1 cellular context compared by ENCODE assay signal in the genomic region with DNA sequence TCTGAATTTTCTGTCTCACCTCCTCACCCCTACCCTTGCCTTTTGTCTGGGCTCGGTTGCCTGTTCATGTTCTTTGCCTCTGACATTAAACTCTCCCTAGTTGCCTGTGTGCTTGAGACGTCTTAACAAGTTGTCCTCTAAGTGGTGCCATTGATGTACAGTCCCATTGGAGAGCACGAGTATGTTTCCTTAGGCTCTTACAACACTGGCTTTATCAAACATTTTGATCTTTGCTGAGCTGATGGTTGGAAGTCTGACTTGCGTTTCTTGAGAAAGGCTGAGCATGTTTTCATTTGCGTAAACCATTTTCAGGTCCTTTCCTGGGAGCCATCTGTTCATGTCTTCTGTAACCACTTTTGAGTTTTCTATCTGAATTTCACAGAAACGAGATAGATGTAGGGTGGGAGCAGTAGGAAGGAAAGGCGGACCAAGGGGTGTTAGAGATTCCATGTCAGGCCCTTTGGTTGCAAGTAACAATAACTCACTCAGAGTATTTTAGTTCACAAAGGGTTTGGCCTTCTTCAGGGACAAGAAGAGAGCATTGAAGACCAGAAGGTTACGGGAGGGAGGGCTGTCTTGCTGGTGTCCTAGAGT.
A peak's percentile ranks its signal among the peaks of the same experiment; 100 is the strongest.
TF ChIP-seq lines count a peak whose summit lies in the region.

No MANE protein-coding gene starts in this region.

TF ChIP-seq in K562, 482 proteins besides CTCF, POLR2A, EP300 and RAD21 (continued from another document and continues in another):
- TF ChIP-seq, protein P1, sequence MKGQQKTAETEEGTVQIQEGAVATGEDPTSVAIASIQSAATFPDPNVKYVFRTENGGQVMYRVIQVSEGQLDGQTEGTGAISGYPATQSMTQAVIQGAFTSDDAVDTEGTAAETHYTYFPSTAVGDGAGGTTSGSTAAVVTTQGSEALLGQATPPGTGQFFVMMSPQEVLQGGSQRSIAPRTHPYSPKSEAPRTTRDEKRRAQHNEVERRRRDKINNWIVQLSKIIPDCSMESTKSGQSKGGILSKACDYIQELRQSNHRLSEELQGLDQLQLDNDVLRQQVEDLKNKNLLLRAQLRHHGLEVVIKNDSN (CRISPR knock-in tag; IDR thresholded peaks at IDR 0.05), result no peak
- TF ChIP-seq SLC30A9 (CRISPR knock-in tag; IDR thresholded peaks at IDR 0.05), result no peak
- no peak for TF ChIP-seq KAT8 (IDR thresholded peaks at IDR 0.05; ENCODE audit: low read depth)
- TF ChIP-seq, protein P2, sequence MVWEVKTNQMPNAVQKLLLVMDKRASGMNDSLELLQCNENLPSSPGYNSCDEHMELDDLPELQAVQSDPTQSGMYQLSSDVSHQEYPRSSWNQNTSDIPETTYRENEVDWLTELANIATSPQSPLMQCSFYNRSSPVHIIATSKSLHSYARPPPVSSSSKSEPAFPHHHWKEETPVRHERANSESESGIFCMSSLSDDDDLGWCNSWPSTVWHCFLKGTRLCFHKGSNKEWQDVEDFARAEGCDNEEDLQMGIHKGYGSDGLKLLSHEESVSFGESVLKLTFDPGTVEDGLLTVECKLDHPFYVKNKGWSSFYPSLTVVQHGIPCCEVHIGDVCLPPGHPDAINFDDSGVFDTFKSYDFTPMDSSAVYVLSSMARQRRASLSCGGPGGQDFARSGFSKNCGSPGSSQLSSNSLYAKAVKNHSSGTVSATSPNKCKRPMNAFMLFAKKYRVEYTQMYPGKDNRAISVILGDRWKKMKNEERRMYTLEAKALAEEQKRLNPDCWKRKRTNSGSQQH (CRISPR knock-in tag; IDR thresholded peaks at IDR 0.05), result no peak
- no peak for TF ChIP-seq ZNF707 (CRISPR knock-in tag; conservative IDR thresholded peaks at IDR 0.05)
- TF ChIP-seq, protein P3, sequence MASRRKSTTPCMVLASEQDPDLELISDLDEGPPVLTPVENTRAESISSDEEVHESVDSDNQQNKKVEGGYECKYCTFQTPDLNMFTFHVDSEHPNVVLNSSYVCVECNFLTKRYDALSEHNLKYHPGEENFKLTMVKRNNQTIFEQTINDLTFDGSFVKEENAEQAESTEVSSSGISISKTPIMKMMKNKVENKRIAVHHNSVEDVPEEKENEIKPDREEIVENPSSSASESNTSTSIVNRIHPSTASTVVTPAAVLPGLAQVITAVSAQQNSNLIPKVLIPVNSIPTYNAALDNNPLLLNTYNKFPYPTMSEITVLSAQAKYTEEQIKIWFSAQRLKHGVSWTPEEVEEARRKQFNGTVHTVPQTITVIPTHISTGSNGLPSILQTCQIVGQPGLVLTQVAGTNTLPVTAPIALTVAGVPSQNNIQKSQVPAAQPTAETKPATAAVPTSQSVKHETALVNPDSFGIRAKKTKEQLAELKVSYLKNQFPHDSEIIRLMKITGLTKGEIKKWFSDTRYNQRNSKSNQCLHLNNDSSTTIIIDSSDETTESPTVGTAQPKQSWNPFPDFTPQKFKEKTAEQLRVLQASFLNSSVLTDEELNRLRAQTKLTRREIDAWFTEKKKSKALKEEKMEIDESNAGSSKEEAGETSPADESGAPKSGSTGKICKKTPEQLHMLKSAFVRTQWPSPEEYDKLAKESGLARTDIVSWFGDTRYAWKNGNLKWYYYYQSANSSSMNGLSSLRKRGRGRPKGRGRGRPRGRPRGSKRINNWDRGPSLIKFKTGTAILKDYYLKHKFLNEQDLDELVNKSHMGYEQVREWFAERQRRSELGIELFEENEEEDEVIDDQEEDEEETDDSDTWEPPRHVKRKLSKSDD (conservative IDR thresholded peaks at IDR 0.05; ENCODE audit: low read length), result no peak
- TF ChIP-seq TRIM24 (IDR thresholded peaks at IDR 0.05), result peak in 1 of 2 experiments; percentile 42; a peak in 1 of 4 replicates
- peak; percentile 79 for TF ChIP-seq C11orf30 (IDR thresholded peaks at IDR 0.05; ENCODE audit: low read depth)
- no peak for TF ChIP-seq SRSF1 (IDR thresholded peaks at IDR 0.05; ENCODE audit: low read depth, low read length)
- TF ChIP-seq ZNF239 (CRISPR knock-in tag; IDR thresholded peaks at IDR 0.05), result peak; percentile 88
- TF ChIP-seq, protein P4, sequence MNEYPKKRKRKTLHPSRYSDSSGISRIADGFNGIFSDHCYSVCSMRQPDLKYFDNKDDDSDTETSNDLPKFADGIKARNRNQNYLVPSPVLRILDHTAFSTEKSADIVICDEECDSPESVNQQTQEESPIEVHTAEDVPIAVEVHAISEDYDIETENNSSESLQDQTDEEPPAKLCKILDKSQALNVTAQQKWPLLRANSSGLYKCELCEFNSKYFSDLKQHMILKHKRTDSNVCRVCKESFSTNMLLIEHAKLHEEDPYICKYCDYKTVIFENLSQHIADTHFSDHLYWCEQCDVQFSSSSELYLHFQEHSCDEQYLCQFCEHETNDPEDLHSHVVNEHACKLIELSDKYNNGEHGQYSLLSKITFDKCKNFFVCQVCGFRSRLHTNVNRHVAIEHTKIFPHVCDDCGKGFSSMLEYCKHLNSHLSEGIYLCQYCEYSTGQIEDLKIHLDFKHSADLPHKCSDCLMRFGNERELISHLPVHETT (CRISPR knock-in tag; conservative IDR thresholded peaks at IDR 0.05 in 1 of 2, IDR thresholded peaks at IDR 0.05 in 1 of 2), result peak in 1 of 2 experiments; percentile 54; a peak in 1 of 4 replicates
- peak; percentile 64 to 73; a peak in 2 of 4 replicates for TF ChIP-seq FOXK2 (conservative IDR thresholded peaks at IDR 0.05 in 1 of 2, IDR thresholded peaks at IDR 0.05 in 1 of 2; ENCODE audit: low read depth in 2 of 2)
- TF ChIP-seq, protein P5, sequence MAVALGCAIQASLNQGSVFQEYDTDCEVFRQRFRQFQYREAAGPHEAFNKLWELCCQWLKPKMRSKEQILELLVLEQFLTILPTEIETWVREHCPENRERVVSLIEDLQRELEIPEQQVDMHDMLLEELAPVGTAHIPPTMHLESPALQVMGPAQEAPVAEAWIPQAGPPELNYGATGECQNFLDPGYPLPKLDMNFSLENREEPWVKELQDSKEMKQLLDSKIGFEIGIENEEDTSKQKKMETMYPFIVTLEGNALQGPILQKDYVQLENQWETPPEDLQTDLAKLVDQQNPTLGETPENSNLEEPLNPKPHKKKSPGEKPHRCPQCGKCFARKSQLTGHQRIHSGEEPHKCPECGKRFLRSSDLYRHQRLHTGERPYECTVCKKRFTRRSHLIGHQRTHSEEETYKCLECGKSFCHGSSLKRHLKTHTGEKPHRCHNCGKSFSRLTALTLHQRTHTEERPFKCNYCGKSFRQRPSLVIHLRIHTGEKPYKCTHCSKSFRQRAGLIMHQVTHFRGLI (CRISPR knock-in tag; IDR thresholded peaks at IDR 0.05), result no peak
- TF ChIP-seq, protein P6, sequence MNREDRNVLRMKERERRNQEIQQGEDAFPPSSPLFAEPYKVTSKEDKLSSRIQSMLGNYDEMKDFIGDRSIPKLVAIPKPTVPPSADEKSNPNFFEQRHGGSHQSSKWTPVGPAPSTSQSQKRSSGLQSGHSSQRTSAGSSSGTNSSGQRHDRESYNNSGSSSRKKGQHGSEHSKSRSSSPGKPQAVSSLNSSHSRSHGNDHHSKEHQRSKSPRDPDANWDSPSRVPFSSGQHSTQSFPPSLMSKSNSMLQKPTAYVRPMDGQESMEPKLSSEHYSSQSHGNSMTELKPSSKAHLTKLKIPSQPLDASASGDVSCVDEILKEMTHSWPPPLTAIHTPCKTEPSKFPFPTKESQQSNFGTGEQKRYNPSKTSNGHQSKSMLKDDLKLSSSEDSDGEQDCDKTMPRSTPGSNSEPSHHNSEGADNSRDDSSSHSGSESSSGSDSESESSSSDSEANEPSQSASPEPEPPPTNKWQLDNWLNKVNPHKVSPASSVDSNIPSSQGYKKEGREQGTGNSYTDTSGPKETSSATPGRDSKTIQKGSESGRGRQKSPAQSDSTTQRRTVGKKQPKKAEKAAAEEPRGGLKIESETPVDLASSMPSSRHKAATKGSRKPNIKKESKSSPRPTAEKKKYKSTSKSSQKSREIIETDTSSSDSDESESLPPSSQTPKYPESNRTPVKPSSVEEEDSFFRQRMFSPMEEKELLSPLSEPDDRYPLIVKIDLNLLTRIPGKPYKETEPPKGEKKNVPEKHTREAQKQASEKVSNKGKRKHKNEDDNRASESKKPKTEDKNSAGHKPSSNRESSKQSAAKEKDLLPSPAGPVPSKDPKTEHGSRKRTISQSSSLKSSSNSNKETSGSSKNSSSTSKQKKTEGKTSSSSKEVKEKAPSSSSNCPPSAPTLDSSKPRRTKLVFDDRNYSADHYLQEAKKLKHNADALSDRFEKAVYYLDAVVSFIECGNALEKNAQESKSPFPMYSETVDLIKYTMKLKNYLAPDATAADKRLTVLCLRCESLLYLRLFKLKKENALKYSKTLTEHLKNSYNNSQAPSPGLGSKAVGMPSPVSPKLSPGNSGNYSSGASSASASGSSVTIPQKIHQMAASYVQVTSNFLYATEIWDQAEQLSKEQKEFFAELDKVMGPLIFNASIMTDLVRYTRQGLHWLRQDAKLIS (CRISPR knock-in tag; IDR thresholded peaks at IDR 0.05), result no peak
- no peak; the same call in 1 of the 2 replicates for TF ChIP-seq ESRRA (IDR thresholded peaks at IDR 0.05; ENCODE audit: borderline replicate concordance, low read depth)
- no peak for TF ChIP-seq ZBTB8A (IDR thresholded peaks at IDR 0.05; ENCODE audit: partially characterized antibody)
- no peak for TF ChIP-seq RUNX1 (IDR thresholded peaks at IDR 0.05; ENCODE audit: low read depth)
- TF ChIP-seq DPF2 (IDR thresholded peaks at IDR 0.05), result peak; percentile 56; the same call in 1 of the 2 replicates
- no peak for TF ChIP-seq U2AF1 (optimal IDR thresholded peaks at IDR 0.05; ENCODE audit: low read depth, low read length)
- peak; percentile 83 for TF ChIP-seq MAFG (tag; conservative IDR thresholded peaks at IDR 0.05)
- TF ChIP-seq ZNF354B (CRISPR knock-in tag; IDR thresholded peaks at IDR 0.05), result no peak
- no peak for TF ChIP-seq RAD51 (IDR thresholded peaks at IDR 0.05; ENCODE audit: borderline replicate concordance, low read depth)
- TF ChIP-seq KLF10 (CRISPR knock-in tag; IDR thresholded peaks at IDR 0.05), result no peak
- TF ChIP-seq ZNF785 (CRISPR knock-in tag; IDR thresholded peaks at IDR 0.05), result no peak
- no peak for TF ChIP-seq MCM3 (IDR thresholded peaks at IDR 0.05)
- TF ChIP-seq BHLHE40 (IDR thresholded peaks at IDR 0.05; ENCODE audit: low read length), result peak; percentile 47; the same call in 1 of the 2 replicates
- no peak for TF ChIP-seq NCOA2 (IDR thresholded peaks at IDR 0.05; ENCODE audit: partially characterized antibody in 2 of 2)
- no peak for TF ChIP-seq ELF2 (CRISPR knock-in tag; IDR thresholded peaks at IDR 0.05)
- no peak for TF ChIP-seq ZNF57 (CRISPR knock-in tag; IDR thresholded peaks at IDR 0.05)
- TF ChIP-seq, protein P7, sequence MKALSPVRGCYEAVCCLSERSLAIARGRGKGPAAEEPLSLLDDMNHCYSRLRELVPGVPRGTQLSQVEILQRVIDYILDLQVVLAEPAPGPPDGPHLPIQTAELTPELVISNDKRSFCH (CRISPR knock-in tag; IDR thresholded peaks at IDR 0.05), result no peak
- TF ChIP-seq, protein P7 (tag; IDR thresholded peaks at IDR 0.05), result no peak
- no peak for TF ChIP-seq SP1 (CRISPR knock-in tag; IDR thresholded peaks at IDR 0.05)
- TF ChIP-seq ZNF184 (CRISPR knock-in tag; IDR thresholded peaks at IDR 0.05), result no peak
- TF ChIP-seq, protein P8, sequence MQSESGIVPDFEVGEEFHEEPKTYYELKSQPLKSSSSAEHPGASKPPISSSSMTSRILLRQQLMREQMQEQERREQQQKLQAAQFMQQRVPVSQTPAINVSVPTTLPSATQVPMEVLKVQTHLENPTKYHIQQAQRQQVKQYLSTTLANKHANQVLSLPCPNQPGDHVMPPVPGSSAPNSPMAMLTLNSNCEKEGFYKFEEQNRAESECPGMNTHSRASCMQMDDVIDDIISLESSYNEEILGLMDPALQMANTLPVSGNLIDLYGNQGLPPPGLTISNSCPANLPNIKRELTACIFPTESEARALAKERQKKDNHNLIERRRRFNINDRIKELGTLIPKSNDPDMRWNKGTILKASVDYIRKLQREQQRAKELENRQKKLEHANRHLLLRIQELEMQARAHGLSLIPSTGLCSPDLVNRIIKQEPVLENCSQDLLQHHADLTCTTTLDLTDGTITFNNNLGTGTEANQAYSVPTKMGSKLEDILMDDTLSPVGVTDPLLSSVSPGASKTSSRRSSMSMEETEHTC (IDR thresholded peaks at IDR 0.05), result no peak
- TF ChIP-seq, protein P9, sequence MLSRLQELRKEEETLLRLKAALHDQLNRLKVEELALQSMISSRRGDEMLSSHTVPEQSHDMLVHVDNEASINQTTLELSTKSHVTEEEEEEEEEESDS (CRISPR knock-in tag; IDR thresholded peaks at IDR 0.05), result no peak
- TF ChIP-seq NBN (IDR thresholded peaks at IDR 0.05; ENCODE audit: low read depth), result no peak
- TF ChIP-seq ZNF445 (CRISPR knock-in tag; IDR thresholded peaks at IDR 0.05; ENCODE audit: low read depth), result no peak
- TF ChIP-seq MYC (IDR thresholded peaks at IDR 0.05; ENCODE audit: low read depth, low read length), result peak; percentile 56; the same call in 1 of the 2 replicates
- TF ChIP-seq MYC (CRISPR knock-in tag; IDR thresholded peaks at IDR 0.05; ENCODE audit: borderline replicate concordance, low read depth), result no peak
- no peak for TF ChIP-seq EP400 (IDR thresholded peaks at IDR 0.05)
- no peak for TF ChIP-seq ZNF551 (CRISPR knock-in tag; IDR thresholded peaks at IDR 0.05)
- no peak for TF ChIP-seq ZNF586 (CRISPR knock-in tag; conservative IDR thresholded peaks at IDR 0.05)
- no peak for TF ChIP-seq TEAD4 (IDR thresholded peaks at IDR 0.05; ENCODE audit: low read length)
- no peak for TF ChIP-seq TEAD4 (CRISPR knock-in tag; IDR thresholded peaks at IDR 0.05; ENCODE audit: borderline replicate concordance)
- TF ChIP-seq, protein P10, sequence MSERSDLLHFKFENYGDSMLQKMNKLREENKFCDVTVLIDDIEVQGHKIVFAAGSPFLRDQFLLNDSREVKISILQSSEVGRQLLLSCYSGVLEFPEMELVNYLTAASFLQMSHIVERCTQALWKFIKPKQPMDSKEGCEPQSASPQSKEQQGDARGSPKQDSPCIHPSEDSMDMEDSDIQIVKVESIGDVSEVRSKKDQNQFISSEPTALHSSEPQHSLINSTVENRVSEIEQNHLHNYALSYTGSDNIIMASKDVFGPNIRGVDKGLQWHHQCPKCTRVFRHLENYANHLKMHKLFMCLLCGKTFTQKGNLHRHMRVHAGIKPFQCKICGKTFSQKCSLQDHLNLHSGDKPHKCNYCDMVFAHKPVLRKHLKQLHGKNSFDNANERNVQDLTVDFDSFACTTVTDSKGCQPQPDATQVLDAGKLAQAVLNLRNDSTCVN (CRISPR knock-in tag; IDR thresholded peaks at IDR 0.05), result no peak
- TF ChIP-seq MCM5 (IDR thresholded peaks at IDR 0.05; ENCODE audit: low read depth), result no peak
- TF ChIP-seq SMAD2 (IDR thresholded peaks at IDR 0.05; ENCODE audit: low read depth, low read length), result no peak
- no peak for TF ChIP-seq TGIF2 (CRISPR knock-in tag; IDR thresholded peaks at IDR 0.05)
- no peak for TF ChIP-seq MIER1 (IDR thresholded peaks at IDR 0.05; ENCODE audit: low read depth)
- TF ChIP-seq, protein P11, sequence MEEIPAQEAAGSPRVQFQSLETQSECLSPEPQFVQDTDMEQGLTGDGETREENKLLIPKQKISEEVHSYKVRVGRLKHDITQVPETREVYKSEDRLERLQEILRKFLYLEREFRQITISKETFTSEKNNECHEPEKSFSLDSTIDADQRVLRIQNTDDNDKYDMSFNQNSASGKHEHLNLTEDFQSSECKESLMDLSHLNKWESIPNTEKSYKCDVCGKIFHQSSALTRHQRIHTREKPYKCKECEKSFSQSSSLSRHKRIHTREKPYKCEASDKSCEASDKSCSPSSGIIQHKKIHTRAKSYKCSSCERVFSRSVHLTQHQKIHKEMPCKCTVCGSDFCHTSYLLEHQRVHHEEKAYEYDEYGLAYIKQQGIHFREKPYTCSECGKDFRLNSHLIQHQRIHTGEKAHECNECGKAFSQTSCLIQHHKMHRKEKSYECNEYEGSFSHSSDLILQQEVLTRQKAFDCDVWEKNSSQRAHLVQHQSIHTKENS (CRISPR knock-in tag; IDR thresholded peaks at IDR 0.05), result no peak
- no peak for TF ChIP-seq ZKSCAN8 (CRISPR knock-in tag; IDR thresholded peaks at IDR 0.05)
